In the genomic region with DNA sequence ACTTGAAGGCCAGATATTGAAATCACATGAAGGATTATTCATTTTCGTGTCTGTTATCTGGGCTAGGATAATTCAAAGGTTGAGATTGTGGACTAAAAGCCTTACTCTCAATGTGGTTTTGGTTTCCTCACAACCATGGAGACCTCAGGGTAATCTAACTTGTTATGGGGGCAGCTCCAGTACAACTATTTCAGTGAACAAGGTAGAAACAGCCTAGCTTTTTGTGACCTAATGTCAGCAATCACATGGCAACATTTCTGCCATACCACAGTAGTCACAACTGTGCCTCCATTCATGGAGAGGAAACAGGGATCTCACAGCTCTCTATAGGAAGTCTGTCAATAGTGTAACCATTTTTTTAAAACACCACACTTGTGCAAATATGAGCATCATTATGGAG, we compare ENCODE assay signal across 22 cellular contexts.
DNase-seq lines count a peak whose midpoint lies in the region; FAIRE-seq and TF ChIP-seq lines count a peak whose summit lies in the region.
"Had no signal": no experiment of that assay in that cellular context is flagged by ENCODE, and none has a peak within 500 bp of the region (broad histone marks: within the 10 kb centered on the region; RNA-seq: fewer than 3 reads in every experiment).

No MANE protein-coding gene starts in this region.

- no peak overlapping the region for H4K8ac ChIP-seq in trophoblast cell (ENCODE audit: low read depth, low read length)

- H3K14ac ChIP-seq in trophoblast cell (ENCODE audit: low read length) = no peak overlapping the region

- H2BK120ac ChIP-seq in trophoblast cell (ENCODE audit: insufficient read depth, low read length, poor library complexity) = no peak overlapping the region

- H3K27ac ChIP-seq in hepatocyte (peak overlapping the region; percentile 73), trophoblast cell (ENCODE audit: low read depth, low read length) (peak overlapping the region; percentile 31)
- H3K27ac ChIP-seq: 22Rv1, BLaER1, C4-2B had no signal

- no TSS peak for BruUV-seq in Calu3 (replicated peaks; lab: Mats Ljungman, UMichigan)

- no peak overlapping the region for H3K27ac Mint-ChIP-seq in Calu3 (ENCODE audit: unreplicated experiment)
- H3K27ac Mint-ChIP-seq: B cell; CD4-positive, CD25-positive, alpha-beta regulatory T cell; CD8-positive, alpha-beta T cell; GM23338; H9 had no signal

- H3K4me2 ChIP-seq in hepatocyte = no peak overlapping the region
- H3K4me2 ChIP-seq in trophoblast cell (ENCODE audit: low read length) = no peak overlapping the region
- H3K4me2 ChIP-seq: BLaER1, GM23338 had no signal

- H3K18ac ChIP-seq in trophoblast cell (ENCODE audit: low read length) = no peak overlapping the region

- H3K36me3 ChIP-seq in bronchial epithelial cell (ENCODE audit: control insufficient read depth, insufficient read depth, low read length) (no peaks in the 10 kb centered on the region), hepatocyte (replicated peaks; ENCODE audit: insufficient read depth, low read depth) (no peaks in the 10 kb centered on the region), trophoblast cell (ENCODE audit: control insufficient read depth in 1 of 2, insufficient read depth in 2 of 2, low read length in 2 of 2) (no peaks in the 10 kb centered on the region)
- H3K36me3 ChIP-seq: BLaER1 had no signal

- H3K9me3 Mint-ChIP-seq in Calu3 (ENCODE audit: low read depth, unreplicated experiment) = peaks cover 4% of the 10 kb centered on the region
- H3K9me3 Mint-ChIP-seq: GM23338 had no signal

- H3K4ac ChIP-seq in trophoblast cell (ENCODE audit: low read depth, low read length) = no peak overlapping the region

- H3K23ac ChIP-seq in trophoblast cell (ENCODE audit: low read length) = no peak overlapping the region

- H2BK12ac ChIP-seq in trophoblast cell (ENCODE audit: low read length) = no peak overlapping the region

- no peaks in the 10 kb centered on the region for H3K79me2 ChIP-seq in hepatocyte
- peaks cover 1% of the 10 kb centered on the region for H3K79me2 ChIP-seq in trophoblast cell (ENCODE audit: control insufficient read depth, insufficient read depth, low read length, poor library complexity)

- intact Hi-C loops in cardiac septum (cut with DNase I) (no loop called here), Calu3 (cut with micrococcal nuclease; ENCODE audit: unreplicated experiment) (no loop called here)

- TF ChIP-seq CTCF in bronchial epithelial cell (IDR thresholded peaks at IDR 0.05; ENCODE audit: insufficient read depth, low read length, severe bottlenecking) (no peak), hepatocyte (IDR thresholded peaks at IDR 0.05; ENCODE audit: poor library complexity) (no peak), Calu3 (IDR thresholded peaks at IDR 0.05; ENCODE audit: unreplicated experiment) (no peak)

- no peak overlapping the region for H3K4me3 ChIP-seq in bronchial epithelial cell (ENCODE audit: low read depth, low read length)
- no peak overlapping the region for H3K4me3 ChIP-seq in hepatocyte
- H3K4me3 ChIP-seq in trophoblast cell (ENCODE audit: low read depth, low read length) = no peak overlapping the region
- H3K4me3 ChIP-seq: BLaER1, GM23338 had no signal

- H2AFZ ChIP-seq in hepatocyte (no peak overlapping the region), trophoblast cell (ENCODE audit: insufficient read depth, low read length, poor library complexity) (no peak overlapping the region)
- H2AFZ ChIP-seq: GM23338 had no signal

- no peak overlapping the region for H2BK5ac ChIP-seq in trophoblast cell (ENCODE audit: low read depth, low read length, poor library complexity)

- DNase-seq in COLO829 (ENCODE audit: low spot score) (peak; percentile 48), bronchial epithelial cell (ENCODE audit: low read depth) (no peak), hepatocyte (ENCODE audit: low spot score) (peak; percentile 19), trophoblast cell (peak in 1 of 2 donors; percentile 88), cardiac septum (ENCODE audit: low spot score) (no peak), middle frontal gyrus (ENCODE audit: extremely low spot score, low spot score) (no peak), hypothalamus (lab: John Stamatoyannopoulos, UW) (no peak), Calu3 (no peak)
- DNase-seq: CD4-positive, CD25-positive, alpha-beta regulatory T cell; CD8-positive, alpha-beta T cell; DMS53; DMS79 treated with DMSO at 0.1 percent for 48 hours; GF-D8; H9 had no signal

- H3K9me2 ChIP-seq in hepatocyte (replicated peaks; ENCODE audit: insufficient read depth) = no peaks in the 10 kb centered on the region

- no peaks in the 10 kb centered on the region for H3K27me3 Mint-ChIP-seq in Calu3 (ENCODE audit: unreplicated experiment)
- H3K27me3 Mint-ChIP-seq: B cell; CD4-positive, CD25-positive, alpha-beta regulatory T cell had no signal

- no peaks in the 10 kb centered on the region for H3K4me1 Mint-ChIP-seq in Calu3 (ENCODE audit: low read depth, unreplicated experiment)
- H3K4me1 Mint-ChIP-seq: B cell; CD4-positive, CD25-positive, alpha-beta regulatory T cell; H9 had no signal

- no peak overlapping the region for H2AK5ac ChIP-seq in trophoblast cell (ENCODE audit: low read length)

- no peaks in the 10 kb centered on the region for H3K27me3 ChIP-seq in bronchial epithelial cell (ENCODE audit: control insufficient read depth, insufficient read depth, low read length)
- no peaks in the 10 kb centered on the region for H3K27me3 ChIP-seq in hepatocyte
- no peaks in the 10 kb centered on the region for H3K27me3 ChIP-seq in trophoblast cell (ENCODE audit: insufficient read depth, low read length)
- H3K27me3 ChIP-seq: BLaER1 had no signal

- no peak overlapping the region for H4K91ac ChIP-seq in trophoblast cell (ENCODE audit: low read depth, low read length)

- H4K12ac ChIP-seq in trophoblast cell (ENCODE audit: low read depth, low read length) = no peak overlapping the region

- H3K9ac ChIP-seq in trophoblast cell (ENCODE audit: low read length) = no peak overlapping the region
- H3K9ac ChIP-seq: BLaER1 had no signal

- H3K36me3 Mint-ChIP-seq in Calu3 (ENCODE audit: insufficient read depth, unreplicated experiment) = no peaks in the 10 kb centered on the region
- H3K36me3 Mint-ChIP-seq: CD4-positive, CD25-positive, alpha-beta regulatory T cell; CD8-positive, alpha-beta T cell had no signal

- FAIRE-seq in bronchial epithelial cell (lab: Jason Lieb, UNC) = peak; percentile 73
- FAIRE-seq: A204.1, GM12891, GM18507 had no signal

- H4K20me1 ChIP-seq in hepatocyte (ENCODE audit: insufficient read depth, poor library complexity, severe bottlenecking) = no peaks in the 10 kb centered on the region
- H4K20me1 ChIP-seq: BLaER1 had no signal

- H3K79me1 ChIP-seq in trophoblast cell (ENCODE audit: low read length) = peaks cover 7% of the 10 kb centered on the region

- no peaks in the 10 kb centered on the region for H3K9me3 ChIP-seq in hepatocyte (ENCODE audit: low read depth)
- peaks cover 2% of the 10 kb centered on the region for H3K9me3 ChIP-seq in trophoblast cell (ENCODE audit: insufficient read depth, low read depth, low read length)
- H3K9me3 ChIP-seq: BLaER1 had no signal

- H3K4me1 ChIP-seq in hepatocyte (ENCODE audit: insufficient read depth) (peaks cover 9% of the 10 kb centered on the region), trophoblast cell (ENCODE audit: control insufficient read depth in 1 of 2, insufficient read depth in 2 of 2, low read length in 2 of 2) (peaks cover 6 to 14% of the 10 kb centered on the region in 2 experiments)
- H3K4me1 ChIP-seq: BLaER1 had no signal

- H3K4me3 Mint-ChIP-seq in Calu3 (ENCODE audit: low read depth, unreplicated experiment) = no peak overlapping the region
- H3K4me3 Mint-ChIP-seq: B cell; CD4-positive, CD25-positive, alpha-beta regulatory T cell; CD8-positive, alpha-beta T cell; GM23338; H9 had no signal

- CTCF ChIA-PET in Calu3 (lab: Charles Lee) = no interaction called here

- 48% methylated on average over 1 of the region's 1 CpG for WGBS in hepatocyte (ENCODE audit: low lambda C conversion rate, missing lambda C conversion rate)
- WGBS in trophoblast cell (ENCODE audit: extremely low coverage, insufficient coverage, insufficient read length) = no CpG with 5 or more reads among the region's 1 CpG

Comparison
In these comparisons a context has a peak if more than half of its experiments do, and no peak if none do; other contexts are left out.
1. DNase-seq: peak in COLO829 (single experiment) and hepatocyte (single experiment); none in bronchial epithelial cell (single experiment), cardiac septum (single experiment), middle frontal gyrus (single experiment), hypothalamus (0 of 51) and Calu3 (single experiment).